ENCODE assay signal across 16 cellular contexts in the genomic region with DNA sequence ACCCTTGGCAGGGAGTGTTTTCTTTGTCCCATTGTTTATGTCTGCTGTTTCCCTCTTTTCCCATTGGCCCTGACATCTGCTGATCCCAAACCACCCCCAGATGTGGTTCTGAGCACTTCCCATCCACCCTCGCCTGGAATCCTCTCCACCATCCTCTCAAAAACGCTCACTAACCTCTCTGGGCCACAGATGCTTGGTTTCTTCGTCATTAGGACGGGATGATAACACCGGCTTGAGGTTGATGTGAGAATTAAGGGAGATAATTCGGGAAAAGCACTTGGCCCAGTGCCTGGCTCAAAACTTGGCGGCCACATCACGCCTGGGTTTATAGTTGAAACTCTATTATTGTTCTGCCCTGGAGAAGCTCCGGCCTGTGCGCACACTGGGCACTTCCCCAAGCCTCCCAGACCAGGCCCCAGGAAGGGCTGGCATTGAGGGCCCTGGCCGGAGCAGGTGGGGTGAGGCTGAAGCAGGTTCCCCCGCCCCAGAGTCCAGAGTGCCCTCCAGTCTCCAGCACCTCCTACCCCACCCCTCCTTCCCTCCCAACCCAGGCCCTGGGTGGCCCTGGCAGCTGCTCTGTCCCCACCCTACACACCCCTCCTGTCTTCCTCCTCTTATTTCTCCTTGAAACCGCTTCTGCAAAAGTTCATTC.
DNase-seq lines count a peak whose midpoint lies in the region; ATAC-seq, FAIRE-seq and TF ChIP-seq lines count a peak whose summit lies in the region.
"Had no signal": no experiment of that assay in that cellular context is flagged by ENCODE, and none has a peak within 500 bp of the region (broad histone marks: within the 10 kb centered on the region; RNA-seq: fewer than 3 reads in every experiment).

No MANE protein-coding gene starts in this region.

- H3K27me3 Mint-ChIP-seq in HFFc6 (ENCODE audit: insufficient read depth), result peaks cover 9% of the 10 kb centered on the region
- H3K27me3 Mint-ChIP-seq in stimulated activated naive CD8-positive, alpha-beta T cell treated with anti-CD3 and anti-CD28 coated beads, Interleukin-15, amount 100 ng/mL, for 72 hours, result no peaks in the 10 kb centered on the region
- H3K27me3 Mint-ChIP-seq: CD4-positive, alpha-beta T cell had no signal

- H3K4me3 Mint-ChIP-seq in HFFc6, result no peak overlapping the region
- H3K4me3 Mint-ChIP-seq in stimulated activated naive CD8-positive, alpha-beta T cell treated with anti-CD3 and anti-CD28 coated beads, Interleukin-15, amount 100 ng/mL, for 72 hours, result no peak overlapping the region
- H3K4me3 Mint-ChIP-seq: activated CD8-positive, alpha-beta T cell treated with anti-CD3 and anti-CD28 coated beads, Interleukin-2, amount 10 ng/mL, durations not matched to agents 7 days and 5 days; CD4-positive, alpha-beta T cell; naive B cell had no signal

- in situ Hi-C loops in astrocyte of the spinal cord (cut with HindIII; ENCODE audit: low sequenced_read_pairs), result no loop called here

- ATAC-seq in stimulated activated naive CD8-positive, alpha-beta T cell treated with anti-CD3 and anti-CD28 coated beads, Interleukin-15, amount 100 ng/mL, for 72 hours, result no peak
- ATAC-seq: activated CD8-positive, alpha-beta T cell treated with anti-CD3 and anti-CD28 coated beads, Interleukin-2, amount 10 ng/mL, durations not matched to agents 7 days and 5 days; gastroesophageal sphincter had no signal

- CTCF ChIA-PET in AG04450 (lab: Charles Lee), result interaction anchor here (0.7 kb wide), 1 partner anchor 10 kb away, joined by 5 read pairs; no protein-coding TSS in a partner anchor

- H3K36me3 Mint-ChIP-seq in HFFc6 (ENCODE audit: low read depth), result no peaks in the 10 kb centered on the region
- H3K36me3 Mint-ChIP-seq: naive B cell had no signal

- H3K9me3 ChIP-seq in AG04450 (ENCODE audit: control insufficient read depth, insufficient read depth, low read length), result no peaks in the 10 kb centered on the region
- H3K9me3 ChIP-seq in keratinocyte (ENCODE audit: control insufficient read depth, low read depth, low read length), result no peaks in the 10 kb centered on the region
- H3K9me3 ChIP-seq: gastroesophageal sphincter, HAP-1, suprapubic skin had no signal

- POLR2A ChIA-PET in AG04450 (lab: Yijun Ruan, JAX), result interaction anchor here (1.0 kb wide), 1 partner anchor 17 kb away, joined by 3 read pairs; no protein-coding TSS in a partner anchor

- H3K9ac ChIP-seq in keratinocyte (ENCODE audit: control insufficient read depth, extremely low read depth, insufficient read depth, low read length), result no peak overlapping the region

- H3K4me2 ChIP-seq in keratinocyte (ENCODE audit: control insufficient read depth, extremely low read depth, insufficient read depth, low read depth, low read length), result no peak overlapping the region

- H3K36me3 ChIP-seq in keratinocyte (ENCODE audit: control insufficient read depth in 2 of 2, extremely low read depth in 1 of 2, insufficient read depth in 2 of 2, low read length in 2 of 2), result no peaks in the 10 kb centered on the region
- H3K36me3 ChIP-seq: gastroesophageal sphincter, HAP-1, suprapubic skin had no signal

- H3K27me3 ChIP-seq in AG04450 (ENCODE audit: control insufficient read depth, insufficient read depth, low read length) (peaks cover 10% of the 10 kb centered on the region), keratinocyte (ENCODE audit: control insufficient read depth, extremely low read depth, insufficient read depth, low read length) (peaks cover 22% of the 10 kb centered on the region)

- TF ChIP-seq CTCF in AG04450 (IDR thresholded peaks at IDR 0.05; ENCODE audit: low read depth, low read length), result no peak
- TF ChIP-seq CTCF in HFFc6 (IDR thresholded peaks at IDR 0.05), result no peak
- no peak for TF ChIP-seq CTCF in astrocyte of the spinal cord (IDR thresholded peaks at IDR 0.05; ENCODE audit: low read depth, low read length)
- no peak for TF ChIP-seq CTCF in keratinocyte (optimal IDR thresholded peaks at IDR 0.05 in 1 of 3, IDR thresholded peaks at IDR 0.05 in 1 of 3, conservative IDR thresholded peaks at IDR 0.05 in 1 of 3; ENCODE audit: extremely low read depth in 1 of 3, insufficient read depth in 2 of 3, low read length in 3 of 3)

- no peaks in the 10 kb centered on the region for H3K9me1 ChIP-seq in keratinocyte (ENCODE audit: control insufficient read depth, extremely low read depth, insufficient read depth, low read length)

- peaks cover 22% of the 10 kb centered on the region for H3K4me1 Mint-ChIP-seq in HFFc6 (ENCODE audit: low read depth)
- peaks cover 22% of the 10 kb centered on the region for H3K4me1 Mint-ChIP-seq in stimulated activated naive CD8-positive, alpha-beta T cell treated with anti-CD3 and anti-CD28 coated beads, Interleukin-15, amount 100 ng/mL, for 72 hours

- dilution Hi-C loops in keratinocyte (cut with MboI; ENCODE audit: extremely low pct_ligation_motif_present, low sequenced_read_pairs), result no loop called here

- peaks cover 5% of the 10 kb centered on the region for H3K4me1 ChIP-seq in keratinocyte (ENCODE audit: control insufficient read depth, extremely low read depth, insufficient read depth, low read length)
- H3K4me1 ChIP-seq: HAP-1 had no signal

- FAIRE-seq in keratinocyte (lab: Jason Lieb, UNC), result peak; percentile 66

- H3K27ac Mint-ChIP-seq in HFFc6, result peak overlapping the region; percentile 1; the same call in 1 of the 2 replicates
- no peak overlapping the region for H3K27ac Mint-ChIP-seq in stimulated activated naive CD8-positive, alpha-beta T cell treated with anti-CD3 and anti-CD28 coated beads, Interleukin-15, amount 100 ng/mL, for 72 hours
- H3K27ac Mint-ChIP-seq: activated CD8-positive, alpha-beta T cell treated with anti-CD3 and anti-CD28 coated beads, Interleukin-2, amount 10 ng/mL, durations not matched to agents 7 days and 5 days; CD4-positive, alpha-beta T cell had no signal

- no peaks in the 10 kb centered on the region for H3K79me2 ChIP-seq in keratinocyte (ENCODE audit: control insufficient read depth, insufficient read depth, low read length)

- no peak for TF ChIP-seq POLR2A in erythroblast (IDR thresholded peaks at IDR 0.05; ENCODE audit: low read length)

- H4K20me1 ChIP-seq in keratinocyte (ENCODE audit: control insufficient read depth, extremely low read depth, insufficient read depth, low read length), result no peaks in the 10 kb centered on the region

- H3K4me3 ChIP-seq in AG04450 (ENCODE audit: low read depth, low read length) (no peak overlapping the region), astrocyte of the spinal cord (ENCODE audit: low read depth, low read length) (no peak overlapping the region), keratinocyte (ENCODE audit: control insufficient read depth in 2 of 3, extremely low read depth in 1 of 3, insufficient read depth in 2 of 3, low read depth in 1 of 3, low read length in 3 of 3) (no peak overlapping the region)
- H3K4me3 ChIP-seq: gastroesophageal sphincter, HAP-1, suprapubic skin had no signal

- H2AFZ ChIP-seq in keratinocyte (ENCODE audit: control insufficient read depth, low read length), result peak overlapping the region; percentile 4

- H3K27ac ChIP-seq in AG04450 (ENCODE audit: low read depth, low read length) (peak overlapping the region; percentile 80), keratinocyte (ENCODE audit: control insufficient read depth, insufficient read depth, low read length) (no peak overlapping the region)
- H3K27ac ChIP-seq: gastroesophageal sphincter, suprapubic skin had no signal

- H3K9me3 Mint-ChIP-seq in HFFc6, result no peaks in the 10 kb centered on the region
- no peaks in the 10 kb centered on the region for H3K9me3 Mint-ChIP-seq in stimulated activated naive CD8-positive, alpha-beta T cell treated with anti-CD3 and anti-CD28 coated beads, Interleukin-15, amount 100 ng/mL, for 72 hours
- H3K9me3 Mint-ChIP-seq: CD4-positive, alpha-beta T cell; naive B cell had no signal

- peak; percentile 91 for DNase-seq in AG04450 (ENCODE audit: low read depth, low spot score)
- peak; percentile 87 for DNase-seq in HFFc6
- DNase-seq in astrocyte of the spinal cord (ENCODE audit: low read depth, low spot score), result peak; percentile 71
- no peak for DNase-seq in keratinocyte (ENCODE audit: low read depth, low spot score)
- DNase-seq in DMS153 (lab: John Stamatoyannopoulos, UW), result no peak
- DNase-seq in erythroblast (lab: John Stamatoyannopoulos, UW), result no peak
- no peak for DNase-seq in activated CD4-positive, CD25-positive, alpha-beta regulatory T cell (lab: John Stamatoyannopoulos, UW)
- DNase-seq in stimulated activated naive CD8-positive, alpha-beta T cell treated with anti-CD3 and anti-CD28 coated beads, Interleukin-15, amount 100 ng/mL, for 72 hours, result no peak
- DNase-seq: activated CD8-positive, alpha-beta T cell treated with anti-CD3 and anti-CD28 coated beads, Interleukin-2, amount 10 ng/mL, durations not matched to agents 7 days and 5 days; CD4-positive, alpha-beta T cell; naive B cell; NCI-H2029; SIG-M5 had no signal

Comparison
In these comparisons a context has a peak if more than half of its experiments do, and no peak if none do; other contexts are left out.
1. DNase-seq: peak in AG04450 (single experiment), HFFc6 (single experiment) and astrocyte of the spinal cord (single experiment); none in keratinocyte (single experiment), DMS153 (single experiment), erythroblast (0 of 2), activated CD4-positive, CD25-positive, alpha-beta regulatory T cell (0 of 4) and stimulated activated naive CD8-positive, alpha-beta T cell treated with anti-CD3 and anti-CD28 coated beads, Interleukin-15, amount 100 ng/mL, for 72 hours (0 of 2).